1 cellular context compared by ENCODE assay signal in the genomic region with DNA sequence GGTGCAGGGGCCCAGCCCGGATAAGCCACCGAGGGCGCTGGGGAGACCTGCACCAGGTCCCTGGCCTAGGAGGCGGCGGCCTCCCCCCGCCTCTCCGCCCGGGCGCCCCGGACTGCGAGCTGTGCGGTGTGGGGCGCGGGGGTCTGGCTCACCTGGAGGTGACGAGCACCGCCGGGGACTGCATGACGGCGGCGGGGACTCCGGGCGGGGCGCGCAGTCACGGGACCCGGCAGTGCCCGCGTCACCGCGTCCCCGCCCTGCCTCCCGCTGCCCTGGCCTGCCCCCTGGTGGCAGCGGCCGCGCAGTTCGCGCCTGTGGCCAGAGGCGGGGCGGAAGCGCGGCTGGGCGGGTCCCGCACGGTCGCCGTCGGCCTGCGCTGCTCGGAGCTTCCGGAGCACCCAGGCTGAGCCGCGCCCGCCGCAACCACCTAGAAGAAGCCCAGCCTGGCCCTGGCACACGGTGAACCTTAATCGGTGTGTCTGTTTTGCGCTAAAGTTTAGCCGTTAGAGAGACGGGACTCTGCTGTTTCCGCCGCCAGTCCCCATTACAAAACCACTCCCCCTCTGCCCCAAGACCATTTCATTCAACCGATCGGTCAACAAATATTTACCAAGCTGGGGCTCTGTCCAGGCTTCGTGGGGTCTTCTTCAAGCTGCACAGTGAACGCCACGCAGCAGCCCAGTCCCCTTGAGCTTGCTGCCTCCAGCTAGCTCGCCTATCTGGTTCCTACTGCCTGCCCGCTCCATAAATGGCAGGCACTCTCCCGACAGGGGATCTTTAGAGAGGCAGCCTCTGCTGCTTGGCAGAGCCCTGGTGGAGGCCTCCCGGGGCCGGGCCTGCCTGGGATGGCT.
TF ChIP-seq lines count a peak whose summit lies in the region.

A gene with protein sequence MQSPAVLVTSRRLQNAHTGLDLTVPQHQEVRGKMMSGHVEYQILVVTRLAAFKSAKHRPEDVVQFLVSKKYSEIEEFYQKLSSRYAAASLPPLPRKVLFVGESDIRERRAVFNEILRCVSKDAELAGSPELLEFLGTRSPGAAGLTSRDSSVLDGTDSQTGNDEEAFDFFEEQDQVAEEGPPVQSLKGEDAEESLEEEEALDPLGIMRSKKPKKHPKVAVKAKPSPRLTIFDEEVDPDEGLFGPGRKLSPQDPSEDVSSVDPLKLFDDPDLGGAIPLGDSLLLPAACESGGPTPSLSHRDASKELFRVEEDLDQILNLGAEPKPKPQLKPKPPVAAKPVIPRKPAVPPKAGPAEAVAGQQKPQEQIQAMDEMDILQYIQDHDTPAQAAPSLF (minus strand): TSS at position 219 of the 851 bp plus-strand sequence. CDS start 35 bp downstream, at position 184.

TF ChIP-seq in HepG2, 621 proteins besides CTCF, POLR2A, EP300 and RAD21 (continued from another document and continues in another):
- no peak for TF ChIP-seq FIP1L1 (IDR thresholded peaks at IDR 0.05; ENCODE audit: borderline replicate concordance, insufficient read depth, low read depth, low read length)
- TF ChIP-seq PHF8 (CRISPR knock-in tag; IDR thresholded peaks at IDR 0.05), result peak; percentile 89
- TF ChIP-seq, protein P1, sequence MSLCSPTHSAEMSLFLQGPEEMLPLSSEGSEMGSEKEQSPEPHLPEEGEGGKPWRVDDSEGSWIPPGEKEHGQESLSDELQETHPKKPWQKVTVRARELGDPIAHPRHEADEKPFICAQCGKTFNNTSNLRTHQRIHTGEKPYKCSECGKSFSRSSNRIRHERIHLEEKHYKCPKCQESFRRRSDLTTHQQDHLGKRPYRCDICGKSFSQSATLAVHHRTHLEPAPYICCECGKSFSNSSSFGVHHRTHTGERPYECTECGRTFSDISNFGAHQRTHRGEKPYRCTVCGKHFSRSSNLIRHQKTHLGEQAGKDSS (CRISPR knock-in tag; IDR thresholded peaks at IDR 0.05; ENCODE audit: borderline replicate concordance, low read depth), result peak; percentile 87; the same call in 1 of the 2 replicates
- TF ChIP-seq ZFYVE20 (CRISPR knock-in tag; IDR thresholded peaks at IDR 0.05; ENCODE audit: borderline replicate concordance, low read depth), result no peak
- TF ChIP-seq, protein P2, sequence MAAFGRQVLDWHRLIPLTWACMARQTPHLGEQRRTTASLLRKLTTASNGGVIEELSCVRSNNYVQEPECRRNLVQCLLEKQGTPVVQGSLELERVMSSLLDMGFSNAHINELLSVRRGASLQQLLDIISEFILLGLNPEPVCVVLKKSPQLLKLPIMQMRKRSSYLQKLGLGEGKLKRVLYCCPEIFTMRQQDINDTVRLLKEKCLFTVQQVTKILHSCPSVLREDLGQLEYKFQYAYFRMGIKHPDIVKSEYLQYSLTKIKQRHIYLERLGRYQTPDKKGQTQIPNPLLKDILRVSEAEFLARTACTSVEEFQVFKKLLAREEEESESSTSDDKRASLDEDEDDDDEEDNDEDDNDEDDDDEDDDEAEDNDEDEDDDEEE (CRISPR knock-in tag; IDR thresholded peaks at IDR 0.05), result no peak
- TF ChIP-seq SRY (CRISPR knock-in tag; IDR thresholded peaks at IDR 0.05), result peak; percentile 83
- TF ChIP-seq, protein P3, sequence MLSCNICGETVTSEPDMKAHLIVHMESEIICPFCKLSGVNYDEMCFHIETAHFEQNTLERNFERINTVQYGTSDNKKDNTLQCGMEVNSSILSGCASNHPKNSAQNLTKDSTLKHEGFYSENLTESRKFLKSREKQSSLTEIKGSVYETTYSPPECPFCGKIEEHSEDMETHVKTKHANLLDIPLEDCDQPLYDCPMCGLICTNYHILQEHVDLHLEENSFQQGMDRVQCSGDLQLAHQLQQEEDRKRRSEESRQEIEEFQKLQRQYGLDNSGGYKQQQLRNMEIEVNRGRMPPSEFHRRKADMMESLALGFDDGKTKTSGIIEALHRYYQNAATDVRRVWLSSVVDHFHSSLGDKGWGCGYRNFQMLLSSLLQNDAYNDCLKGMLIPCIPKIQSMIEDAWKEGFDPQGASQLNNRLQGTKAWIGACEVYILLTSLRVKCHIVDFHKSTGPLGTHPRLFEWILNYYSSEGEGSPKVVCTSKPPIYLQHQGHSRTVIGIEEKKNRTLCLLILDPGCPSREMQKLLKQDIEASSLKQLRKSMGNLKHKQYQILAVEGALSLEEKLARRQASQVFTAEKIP (CRISPR knock-in tag; IDR thresholded peaks at IDR 0.05; ENCODE audit: borderline replicate concordance), result no peak
- peak; percentile 80; the same call in 1 of the 2 replicates for TF ChIP-seq ZNF441 (CRISPR knock-in tag; IDR thresholded peaks at IDR 0.05; ENCODE audit: borderline replicate concordance)
- TF ChIP-seq ZNF75D (CRISPR knock-in tag; IDR thresholded peaks at IDR 0.05; ENCODE audit: borderline replicate concordance), result no peak
- peak; percentile 77; the same call in 1 of the 2 replicates for TF ChIP-seq TOPORS (CRISPR knock-in tag; IDR thresholded peaks at IDR 0.05)
- no peak; the same call in 1 of the 2 replicates for TF ChIP-seq AKAP8 (CRISPR knock-in tag; IDR thresholded peaks at IDR 0.05)
- peak; percentile 44 for TF ChIP-seq KDM2A (CRISPR knock-in tag; IDR thresholded peaks at IDR 0.05; ENCODE audit: borderline replicate concordance, low read depth)
- TF ChIP-seq ZNF766 (CRISPR knock-in tag; IDR thresholded peaks at IDR 0.05; ENCODE audit: borderline replicate concordance), result peak; percentile 90; the same call in 1 of the 2 replicates
- peak; percentile 13; the same call in 1 of the 2 replicates for TF ChIP-seq FOXK1 (CRISPR knock-in tag; IDR thresholded peaks at IDR 0.05; ENCODE audit: borderline replicate concordance, low read depth)
- no peak for TF ChIP-seq ZNF20 (CRISPR knock-in tag; IDR thresholded peaks at IDR 0.05)
- TF ChIP-seq AGO1 (IDR thresholded peaks at IDR 0.05; ENCODE audit: low read depth, low read length, poor library complexity, severe bottlenecking), result no peak
- no peak for TF ChIP-seq SOX6 (IDR thresholded peaks at IDR 0.05)
- peak; percentile 65 for TF ChIP-seq SOX6 (CRISPR knock-in tag; IDR thresholded peaks at IDR 0.05)
- peak; percentile 96 for TF ChIP-seq ZNF761 (CRISPR knock-in tag; conservative IDR thresholded peaks at IDR 0.05)
- TF ChIP-seq ZNF34 (CRISPR knock-in tag; IDR thresholded peaks at IDR 0.05; ENCODE audit: borderline replicate concordance), result peak; percentile 89; the same call in 1 of the 2 replicates
- peak; percentile 96 for TF ChIP-seq CCDC6 (CRISPR knock-in tag; IDR thresholded peaks at IDR 0.05)
- TF ChIP-seq, protein P4, sequence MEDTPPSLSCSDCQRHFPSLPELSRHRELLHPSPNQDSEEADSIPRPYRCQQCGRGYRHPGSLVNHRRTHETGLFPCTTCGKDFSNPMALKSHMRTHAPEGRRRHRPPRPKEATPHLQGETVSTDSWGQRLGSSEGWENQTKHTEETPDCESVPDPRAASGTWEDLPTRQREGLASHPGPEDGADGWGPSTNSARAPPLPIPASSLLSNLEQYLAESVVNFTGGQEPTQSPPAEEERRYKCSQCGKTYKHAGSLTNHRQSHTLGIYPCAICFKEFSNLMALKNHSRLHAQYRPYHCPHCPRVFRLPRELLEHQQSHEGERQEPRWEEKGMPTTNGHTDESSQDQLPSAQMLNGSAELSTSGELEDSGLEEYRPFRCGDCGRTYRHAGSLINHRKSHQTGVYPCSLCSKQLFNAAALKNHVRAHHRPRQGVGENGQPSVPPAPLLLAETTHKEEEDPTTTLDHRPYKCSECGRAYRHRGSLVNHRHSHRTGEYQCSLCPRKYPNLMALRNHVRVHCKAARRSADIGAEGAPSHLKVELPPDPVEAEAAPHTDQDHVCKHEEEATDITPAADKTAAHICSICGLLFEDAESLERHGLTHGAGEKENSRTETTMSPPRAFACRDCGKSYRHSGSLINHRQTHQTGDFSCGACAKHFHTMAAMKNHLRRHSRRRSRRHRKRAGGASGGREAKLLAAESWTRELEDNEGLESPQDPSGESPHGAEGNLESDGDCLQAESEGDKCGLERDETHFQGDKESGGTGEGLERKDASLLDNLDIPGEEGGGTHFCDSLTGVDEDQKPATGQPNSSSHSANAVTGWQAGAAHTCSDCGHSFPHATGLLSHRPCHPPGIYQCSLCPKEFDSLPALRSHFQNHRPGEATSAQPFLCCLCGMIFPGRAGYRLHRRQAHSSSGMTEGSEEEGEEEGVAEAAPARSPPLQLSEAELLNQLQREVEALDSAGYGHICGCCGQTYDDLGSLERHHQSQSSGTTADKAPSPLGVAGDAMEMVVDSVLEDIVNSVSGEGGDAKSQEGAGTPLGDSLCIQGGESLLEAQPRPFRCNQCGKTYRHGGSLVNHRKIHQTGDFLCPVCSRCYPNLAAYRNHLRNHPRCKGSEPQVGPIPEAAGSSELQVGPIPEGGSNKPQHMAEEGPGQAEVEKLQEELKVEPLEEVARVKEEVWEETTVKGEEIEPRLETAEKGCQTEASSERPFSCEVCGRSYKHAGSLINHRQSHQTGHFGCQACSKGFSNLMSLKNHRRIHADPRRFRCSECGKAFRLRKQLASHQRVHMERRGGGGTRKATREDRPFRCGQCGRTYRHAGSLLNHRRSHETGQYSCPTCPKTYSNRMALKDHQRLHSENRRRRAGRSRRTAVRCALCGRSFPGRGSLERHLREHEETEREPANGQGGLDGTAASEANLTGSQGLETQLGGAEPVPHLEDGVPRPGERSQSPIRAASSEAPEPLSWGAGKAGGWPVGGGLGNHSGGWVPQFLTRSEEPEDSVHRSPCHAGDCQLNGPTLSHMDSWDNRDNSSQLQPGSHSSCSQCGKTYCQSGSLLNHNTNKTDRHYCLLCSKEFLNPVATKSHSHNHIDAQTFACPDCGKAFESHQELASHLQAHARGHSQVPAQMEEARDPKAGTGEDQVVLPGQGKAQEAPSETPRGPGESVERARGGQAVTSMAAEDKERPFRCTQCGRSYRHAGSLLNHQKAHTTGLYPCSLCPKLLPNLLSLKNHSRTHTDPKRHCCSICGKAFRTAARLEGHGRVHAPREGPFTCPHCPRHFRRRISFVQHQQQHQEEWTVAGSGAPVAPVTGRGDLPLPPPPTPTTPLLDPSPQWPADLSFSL (CRISPR knock-in tag; IDR thresholded peaks at IDR 0.05), result no peak
- TF ChIP-seq HES4 (CRISPR knock-in tag; IDR thresholded peaks at IDR 0.05; ENCODE audit: borderline replicate concordance), result no peak
- peak; percentile 84 for TF ChIP-seq JUN (CRISPR knock-in tag; IDR thresholded peaks at IDR 0.05)
- TF ChIP-seq SNRNP70 (IDR thresholded peaks at IDR 0.05; ENCODE audit: low read depth, low read length), result no peak
- 0 out of 2 replicates have a peak, but pooled peaks have one; percentile 72 for TF ChIP-seq HOXA9 (CRISPR knock-in tag; IDR thresholded peaks at IDR 0.05; ENCODE audit: borderline replicate concordance)
- peak; percentile 66; the same call in 1 of the 2 replicates for TF ChIP-seq ZNF564 (CRISPR knock-in tag; IDR thresholded peaks at IDR 0.05)
- TF ChIP-seq, protein P5, sequence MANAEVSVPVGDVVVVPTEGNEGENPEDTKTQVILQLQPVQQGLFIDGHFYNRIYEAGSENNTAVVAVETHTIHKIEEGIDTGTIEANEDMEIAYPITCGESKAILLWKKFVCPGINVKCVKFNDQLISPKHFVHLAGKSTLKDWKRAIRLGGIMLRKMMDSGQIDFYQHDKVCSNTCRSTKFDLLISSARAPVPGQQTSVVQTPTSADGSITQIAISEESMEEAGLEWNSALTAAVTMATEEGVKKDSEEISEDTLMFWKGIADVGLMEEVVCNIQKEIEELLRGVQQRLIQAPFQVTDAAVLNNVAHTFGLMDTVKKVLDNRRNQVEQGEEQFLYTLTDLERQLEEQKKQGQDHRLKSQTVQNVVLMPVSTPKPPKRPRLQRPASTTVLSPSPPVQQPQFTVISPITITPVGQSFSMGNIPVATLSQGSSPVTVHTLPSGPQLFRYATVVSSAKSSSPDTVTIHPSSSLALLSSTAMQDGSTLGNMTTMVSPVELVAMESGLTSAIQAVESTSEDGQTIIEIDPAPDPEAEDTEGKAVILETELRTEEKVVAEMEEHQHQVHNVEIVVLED (CRISPR knock-in tag; IDR thresholded peaks at IDR 0.05; ENCODE audit: borderline replicate concordance), result peak; percentile 89
- TF ChIP-seq ZC3H4 (CRISPR knock-in tag; IDR thresholded peaks at IDR 0.05; ENCODE audit: borderline replicate concordance), result peak; percentile 82; the same call in 1 of the 2 replicates
- peak; percentile 97 for TF ChIP-seq BHLHE40 (IDR thresholded peaks at IDR 0.05; ENCODE audit: low read length)
- TF ChIP-seq, protein P6, sequence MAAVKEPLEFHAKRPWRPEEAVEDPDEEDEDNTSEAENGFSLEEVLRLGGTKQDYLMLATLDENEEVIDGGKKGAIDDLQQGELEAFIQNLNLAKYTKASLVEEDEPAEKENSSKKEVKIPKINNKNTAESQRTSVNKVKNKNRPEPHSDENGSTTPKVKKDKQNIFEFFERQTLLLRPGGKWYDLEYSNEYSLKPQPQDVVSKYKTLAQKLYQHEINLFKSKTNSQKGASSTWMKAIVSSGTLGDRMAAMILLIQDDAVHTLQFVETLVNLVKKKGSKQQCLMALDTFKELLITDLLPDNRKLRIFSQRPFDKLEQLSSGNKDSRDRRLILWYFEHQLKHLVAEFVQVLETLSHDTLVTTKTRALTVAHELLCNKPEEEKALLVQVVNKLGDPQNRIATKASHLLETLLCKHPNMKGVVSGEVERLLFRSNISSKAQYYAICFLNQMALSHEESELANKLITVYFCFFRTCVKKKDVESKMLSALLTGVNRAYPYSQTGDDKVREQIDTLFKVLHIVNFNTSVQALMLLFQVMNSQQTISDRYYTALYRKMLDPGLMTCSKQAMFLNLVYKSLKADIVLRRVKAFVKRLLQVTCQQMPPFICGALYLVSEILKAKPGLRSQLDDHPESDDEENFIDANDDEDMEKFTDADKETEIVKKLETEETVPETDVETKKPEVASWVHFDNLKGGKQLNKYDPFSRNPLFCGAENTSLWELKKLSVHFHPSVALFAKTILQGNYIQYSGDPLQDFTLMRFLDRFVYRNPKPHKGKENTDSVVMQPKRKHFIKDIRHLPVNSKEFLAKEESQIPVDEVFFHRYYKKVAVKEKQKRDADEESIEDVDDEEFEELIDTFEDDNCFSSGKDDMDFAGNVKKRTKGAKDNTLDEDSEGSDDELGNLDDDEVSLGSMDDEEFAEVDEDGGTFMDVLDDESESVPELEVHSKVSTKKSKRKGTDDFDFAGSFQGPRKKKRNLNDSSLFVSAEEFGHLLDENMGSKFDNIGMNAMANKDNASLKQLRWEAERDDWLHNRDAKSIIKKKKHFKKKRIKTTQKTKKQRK (IDR thresholded peaks at IDR 0.05; ENCODE audit: low read length), result no peak
- no peak for TF ChIP-seq GABPA (IDR thresholded peaks at IDR 0.05; ENCODE audit: low read depth, low read length)
- no peak for TF ChIP-seq GABPA (CRISPR knock-in tag; IDR thresholded peaks at IDR 0.05; ENCODE audit: low read depth)
- no peak for TF ChIP-seq FOXJ3 (CRISPR knock-in tag; IDR thresholded peaks at IDR 0.05; ENCODE audit: borderline replicate concordance)
- TF ChIP-seq FLYWCH1 (CRISPR knock-in tag; IDR thresholded peaks at IDR 0.05), result 0 out of 2 replicates have a peak, but pooled peaks have one; percentile 59
- peak; percentile 94 for TF ChIP-seq ZNF556 (CRISPR knock-in tag; IDR thresholded peaks at IDR 0.05; ENCODE audit: borderline replicate concordance)
- TF ChIP-seq KMT2A (CRISPR knock-in tag; IDR thresholded peaks at IDR 0.05), result peak; percentile 50
- peak; percentile 88; the same call in 1 of the 2 replicates for TF ChIP-seq CREB1 (IDR thresholded peaks at IDR 0.05)
- no peak for TF ChIP-seq CREB1 (CRISPR knock-in tag; IDR thresholded peaks at IDR 0.05)
- TF ChIP-seq ZNF879 (CRISPR knock-in tag; IDR thresholded peaks at IDR 0.05), result no peak
- TF ChIP-seq, protein P7, sequence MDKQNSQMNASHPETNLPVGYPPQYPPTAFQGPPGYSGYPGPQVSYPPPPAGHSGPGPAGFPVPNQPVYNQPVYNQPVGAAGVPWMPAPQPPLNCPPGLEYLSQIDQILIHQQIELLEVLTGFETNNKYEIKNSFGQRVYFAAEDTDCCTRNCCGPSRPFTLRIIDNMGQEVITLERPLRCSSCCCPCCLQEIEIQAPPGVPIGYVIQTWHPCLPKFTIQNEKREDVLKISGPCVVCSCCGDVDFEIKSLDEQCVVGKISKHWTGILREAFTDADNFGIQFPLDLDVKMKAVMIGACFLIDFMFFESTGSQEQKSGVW (CRISPR knock-in tag; IDR thresholded peaks at IDR 0.05; ENCODE audit: borderline replicate concordance), result no peak
- TF ChIP-seq ZNF672 (CRISPR knock-in tag; IDR thresholded peaks at IDR 0.05), result 0 out of 2 replicates have a peak, but pooled peaks have one; percentile 74
- no peak for TF ChIP-seq ZKSCAN1 (IDR thresholded peaks at IDR 0.05; ENCODE audit: low read length)
- TF ChIP-seq TGIF2 (CRISPR knock-in tag; IDR thresholded peaks at IDR 0.05), result peak; percentile 57; the same call in 1 of the 2 replicates
